Comparison of ENCODE assay signal across 2 cellular contexts in genomic region chr19:45920458-45920857, GRCh38.
TF ChIP-seq lines count a peak whose summit lies in the region.

No MANE protein-coding gene starts in this region.

TF ChIP-seq in GM23338, 12 proteins besides CTCF, POLR2A, EP300 and RAD21:
- TF ChIP-seq NANOG (IDR thresholded peaks at IDR 0.05; ENCODE audit: borderline replicate concordance) (no peak), ZNF462 (CRISPR knock-in tag; IDR thresholded peaks at IDR 0.05) (no peak), ZNF331 (CRISPR knock-in tag; IDR thresholded peaks at IDR 0.05; ENCODE audit: low read depth) (no peak), ETS1 (IDR thresholded peaks at IDR 0.05) (no peak), POLR2AphosphoS5 (IDR thresholded peaks at IDR 0.05; ENCODE audit: low read depth) (no peak), STAT1 (IDR thresholded peaks at IDR 0.05; ENCODE audit: unreplicated experiment) (no peak), REST (IDR thresholded peaks at IDR 0.05; ENCODE audit: unreplicated experiment) (no peak), CREB1 (CRISPR knock-in tag; IDR thresholded peaks at IDR 0.05; ENCODE audit: low read depth) (no peak)

TF ChIP-seq in K562, 482 proteins besides CTCF, POLR2A, EP300 and RAD21:
- TF ChIP-seq ZBTB11 (CRISPR knock-in tag; IDR thresholded peaks at IDR 0.05) (no peak), PKNOX1 (IDR thresholded peaks at IDR 0.05) (peak; percentile 64), MEIS2 (IDR thresholded peaks at IDR 0.05; ENCODE audit: partially characterized antibody) (peak; percentile 74)
